Comparison of ENCODE assay signal across 11 cellular contexts in genomic region chr2:74778381-74779371, GRCh38. TPM values are rescaled to one million over a fixed set of nuclear protein-coding genes. Genes with fewer than 3 reads are reported as not detected.
DNase-seq lines count a peak whose midpoint lies in the region; ATAC-seq, FAIRE-seq and TF ChIP-seq lines count a peak whose summit lies in the region.
"Had no signal": no experiment of that assay in that cellular context is flagged by ENCODE, and none has a peak within 500 bp of the region (broad histone marks: within the 10 kb centered on the region; RNA-seq: fewer than 3 reads in every experiment).

No MANE protein-coding gene starts in this region.

- no peaks in the 10 kb centered on the region for H3K27me3 Mint-ChIP-seq in CD4-positive, alpha-beta T cell
- H3K27me3 Mint-ChIP-seq: CD8-positive, alpha-beta memory T cell had no signal

- ATAC-seq in A549 (peak; percentile 72 to 79; a peak in 5 of 6 replicates), GM21526 (IDR thresholded peaks at IDR 0.05; ENCODE audit: low FRiP score, unreplicated experiment) (no peak)
- no peak for ATAC-seq in CD4-positive, alpha-beta T cell (ENCODE audit: poor library complexity)

- H3K27ac ChIP-seq in A549 = no peak overlapping the region
- H3K27ac ChIP-seq in CD4-positive, alpha-beta T cell (ENCODE audit: low read depth, low read length) = no peak overlapping the region
- H3K27ac ChIP-seq: heart right ventricle had no signal

- intact Hi-C loops in CD4-positive, alpha-beta T cell (cut with DNase I, micrococcal nuclease) = no loop called here

- H3K9me3 ChIP-seq in A549 = no peaks in the 10 kb centered on the region
- H3K9me3 ChIP-seq in CD4-positive, alpha-beta T cell (ENCODE audit: control insufficient read depth, low read length) = no peaks in the 10 kb centered on the region
- H3K9me3 ChIP-seq: heart right ventricle had no signal

- FAIRE-seq in A549 (lab: Jason Lieb, UNC) = no peak

- H3K36me3 ChIP-seq in H7 (replicated peaks; ENCODE audit: control insufficient read depth, insufficient read depth, low read length) = no peaks in the 10 kb centered on the region
- H3K36me3 ChIP-seq: heart right ventricle had no signal

- POLR2A ChIA-PET in A549 (lab: Yijun Ruan, JAX) = no interaction called here
- POLR2A ChIA-PET in CD4-positive, alpha-beta T cell (lab: Charles Lee) = no interaction called here

- no peaks in the 10 kb centered on the region for H3K9me3 Mint-ChIP-seq in CD4-positive, alpha-beta T cell

- no peaks in the 10 kb centered on the region for H3K4me1 Mint-ChIP-seq in CD4-positive, alpha-beta T cell (ENCODE audit: low read depth)

- DNase-seq in A549 (ENCODE audit: low read depth in 1 of 2, low spot score in 1 of 2) (peak in 1 of 2 experiments; percentile 50), H7 (peak; percentile 79), NCI-H524 treated with DMSO at 0.1 percent for 48 hours (lab: John Stamatoyannopoulos, UW) (peak; percentile 93), foreskin melanocyte (peak; percentile 11), H4 (ENCODE audit: low spot score) (no peak)
- no peak for DNase-seq in stimulated activated CD4-positive, alpha-beta T cell treated with anti-CD3 and anti-CD28 coated beads, Interleukin-12 subunit alpha, Interleukin-12 subunit beta, amount 100 ng/mL, for 4 hours
- no peak for DNase-seq in CD4-positive, alpha-beta T cell
- DNase-seq: activated effector memory CD4-positive, alpha-beta T cell treated with anti-CD3 and anti-CD28 coated beads, Interleukin-2, amount 50 U/mL, for 16 hours; CD8-positive, alpha-beta memory T cell; heart right ventricle had no signal

- TF ChIP-seq CTCF in A549 (IDR thresholded peaks at IDR 0.05) = no peak
- no peak for TF ChIP-seq CTCF in CD4-positive, alpha-beta T cell (IDR thresholded peaks at IDR 0.05)

- TF ChIP-seq RAD21 in A549 (conservative IDR thresholded peaks at IDR 0.05 in 1 of 2, IDR thresholded peaks at IDR 0.05 in 1 of 2) = no peak

- H3K4me1 ChIP-seq in A549 = no peaks in the 10 kb centered on the region

- 63% methylated on average over 18 of the region's 18 CpGs for WGBS in A549 (ENCODE audit: missing lambda C conversion rate)

- H3K4me3 Mint-ChIP-seq in CD4-positive, alpha-beta T cell = no peak overlapping the region

- CTCF ChIA-PET in A549 (lab: Yijun Ruan, JAX) = interaction anchor here (0.8 to 1.7 kb wide), 3 partner anchors 10 to 97 kb away, joined by 3 to 6 read pairs (median 3); no protein-coding TSS in a partner anchor
- CTCF ChIA-PET in CD4-positive, alpha-beta T cell (lab: Charles Lee) = no interaction called here

- no peak for TF ChIP-seq EP300 in A549 (IDR thresholded peaks at IDR 0.05)

- no peak overlapping the region for H3K4me2 ChIP-seq in A549

- H3K27me3 ChIP-seq in H7 (ENCODE audit: control insufficient read depth, insufficient read depth, low read length) = no peaks in the 10 kb centered on the region
- no peaks in the 10 kb centered on the region for H3K27me3 ChIP-seq in CD4-positive, alpha-beta T cell (ENCODE audit: control insufficient read depth, insufficient read depth, low read length)
- H3K27me3 ChIP-seq: heart right ventricle had no signal

- TF ChIP-seq POLR2A in A549 (IDR thresholded peaks at IDR 0.05; ENCODE audit: low read length) = no peak

- H3K4me3 ChIP-seq in A549 = no peak overlapping the region
- peak overlapping the region; percentile 6; the same call in 1 of the 2 replicates for H3K4me3 ChIP-seq in H7 (ENCODE audit: insufficient read depth, low read depth, low read length)
- H3K4me3 ChIP-seq: heart right ventricle had no signal

- no peak overlapping the region for H3K27ac Mint-ChIP-seq in CD4-positive, alpha-beta T cell

- H3K36me3 Mint-ChIP-seq in CD4-positive, alpha-beta T cell (ENCODE audit: low read depth) = no peaks in the 10 kb centered on the region
- H3K36me3 Mint-ChIP-seq: CD8-positive, alpha-beta memory T cell had no signal

TF ChIP-seq in A549, 52 proteins besides CTCF, POLR2A, EP300 and RAD21:
- TF ChIP-seq HOXB13 (CRISPR knock-in tag; IDR thresholded peaks at IDR 0.05; ENCODE audit: low read depth) (no peak), ZSCAN20 (CRISPR knock-in tag; IDR thresholded peaks at IDR 0.05) (no peak), GATA3 (IDR thresholded peaks at IDR 0.05; ENCODE audit: borderline replicate concordance) (no peak), USF2 (IDR thresholded peaks at IDR 0.05) (no peak), NPAS2 (CRISPR knock-in tag; IDR thresholded peaks at IDR 0.05; ENCODE audit: borderline replicate concordance) (no peak), EHMT2 (IDR thresholded peaks at IDR 0.05; ENCODE audit: low read depth) (no peak), MAFK (IDR thresholded peaks at IDR 0.05; ENCODE audit: partially characterized antibody) (no peak), MAX (IDR thresholded peaks at IDR 0.05) (no peak), RFX5 (IDR thresholded peaks at IDR 0.05) (no peak), POLR2AphosphoS2 (conservative IDR thresholded peaks at IDR 0.05; ENCODE audit: low read length) (no peak), HOXA7 (CRISPR knock-in tag; IDR thresholded peaks at IDR 0.05) (no peak), TP53 (CRISPR knock-in tag; IDR thresholded peaks at IDR 0.05) (no peak), ZC3H11A (IDR thresholded peaks at IDR 0.05) (no peak), RCOR1 (IDR thresholded peaks at IDR 0.05; ENCODE audit: low read depth, low read length) (no peak), CEBPB (IDR thresholded peaks at IDR 0.05) (no peak), PHF8 (IDR thresholded peaks at IDR 0.05; ENCODE audit: borderline replicate concordance, low read depth) (no peak)
TF ChIP-seq in A549: peak in this region for 0.

RNA-seq across cellular contexts. Expression of gene HK2, which starts 55.3 kb away (rescaled TPM):
- polyA plus RNA-seq in A549 (2011; rRNA removed) (1.1 and 1.2 TPM in 2 replicates), A549 (2017; fragmentation: RNase III; extraction: RNeasy Plus Mini Kit Qiagen cat#74134 plus additional on column Dnase treatment) (0.32 to 0.42 TPM (median 0.37 TPM) in 3 replicates)
- polyA plus RNA-seq in A549 (2012; cell fraction: cytosol; rRNA removed) = 0.53 and 0.56 TPM in 2 replicates
- polyA plus RNA-seq in A549 (2012; cell fraction: nucleus; rRNA removed) = 0.74 and 2.2 TPM in 2 replicates
- 1.6 and 2.4 TPM in 2 replicates for polyA minus RNA-seq in A549 (2011; rRNA and poly(A)+ RNA removed)
- total RNA-seq in H7 (2014; rRNA removed; shearing (Covaris generic)) = 10.7 and 16.2 TPM in 2 replicates
- total RNA-seq in H4 (2014; rRNA removed; shearing (Covaris generic)) = 4.3 and 6.0 TPM in 2 replicates
- total RNA-seq in CD4-positive, alpha-beta T cell = 1 to 10 TPM; 7.7 to 8.9 TPM

Comparison
In these comparisons a context has a peak if more than half of its experiments do, and no peak if none do; other contexts are left out.
1. ATAC-seq: peak in A549 (2 of 2); none in GM21526 (single experiment) and CD4-positive, alpha-beta T cell (single experiment).
2. DNase-seq: peak in H7 (single experiment), NCI-H524 treated with DMSO at 0.1 percent for 48 hours (single experiment) and foreskin melanocyte (single experiment); none in stimulated activated CD4-positive, alpha-beta T cell treated with anti-CD3 and anti-CD28 coated beads, Interleukin-12 subunit alpha, Interleukin-12 subunit beta, amount 100 ng/mL, for 4 hours (single experiment), H4 (single experiment) and CD4-positive, alpha-beta T cell (0 of 10).